Comparison of ENCODE assay signal across 8 cellular contexts in the genomic region with DNA sequence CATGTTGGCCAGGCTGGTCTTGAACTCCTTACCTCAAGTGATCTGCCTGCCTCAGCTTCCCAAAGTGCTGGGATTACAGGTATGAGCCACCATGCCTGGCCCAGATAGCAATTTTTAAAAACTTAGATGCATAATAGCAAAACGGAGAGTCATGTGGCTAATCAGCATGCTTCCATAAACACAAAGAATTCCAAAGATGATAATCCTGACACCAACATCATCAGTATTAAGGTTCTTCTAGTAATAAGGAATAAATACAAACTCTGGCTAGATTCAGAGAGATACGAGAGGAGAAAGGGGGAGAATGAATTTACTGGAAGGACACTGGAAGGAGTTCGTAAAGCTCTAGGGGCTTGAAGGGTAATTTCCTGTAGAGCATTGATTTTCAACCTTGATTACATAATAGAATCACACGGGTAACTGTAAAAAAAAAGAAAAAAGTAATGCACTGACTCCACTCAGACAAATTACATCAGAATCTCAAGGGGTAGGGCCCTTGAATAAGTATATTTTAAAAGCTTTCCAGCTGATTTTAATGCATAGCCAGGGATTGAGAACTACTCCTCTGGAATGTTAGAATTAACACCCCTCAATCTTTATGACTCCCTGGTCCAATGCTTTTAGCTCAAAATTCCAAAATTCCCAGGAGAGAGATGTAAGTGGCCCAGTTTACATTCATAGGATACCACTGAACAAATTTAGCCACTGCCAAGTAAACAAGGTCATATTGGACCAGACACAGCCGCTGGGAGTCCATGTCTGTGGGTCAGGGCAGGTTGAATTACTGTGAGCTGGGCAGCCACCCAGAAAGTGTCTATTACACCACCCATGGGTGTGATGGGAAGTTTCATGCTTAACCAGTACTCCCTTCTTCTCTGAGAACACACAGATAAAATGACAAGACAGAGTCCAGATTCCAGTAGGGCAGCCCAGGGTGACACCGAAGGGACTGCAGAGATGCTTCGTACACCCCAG.
DNase-seq lines count a peak whose midpoint lies in the region; ATAC-seq and TF ChIP-seq lines count a peak whose summit lies in the region.

No MANE protein-coding gene starts in this region.

- H3K27ac ChIP-seq in gastroesophageal sphincter: no peak overlapping the region

- peak; percentile 19 for DNase-seq in Daoy (ENCODE audit: low read depth)
- DNase-seq in NCI-H69 (lab: John Stamatoyannopoulos, UW): peak; percentile 27
- DNase-seq in renal cortical epithelial cell (ENCODE audit: low read depth): peak; percentile 77
- DNase-seq in NCI-H774 (lab: John Stamatoyannopoulos, UW): no peak
- no peak for DNase-seq in NCI-H2081 treated with DMSO at 0.1 percent for 48 hours (lab: John Stamatoyannopoulos, UW)
- DNase-seq in SHP77 (lab: John Stamatoyannopoulos, UW): no peak

- no peak for TF ChIP-seq POLR2A in gastroesophageal sphincter (IDR thresholded peaks at IDR 0.05)

- WGBS in gastroesophageal sphincter (ENCODE audit: low coverage in 1 of 2), 2 donors: 38 to 41% methylated on average over 5 to 6 of the region's 7 CpGs

- H3K4me3 ChIP-seq in gastroesophageal sphincter: no peak overlapping the region

- no peaks in the 10 kb centered on the region for H3K27me3 ChIP-seq in gastroesophageal sphincter

- peak; percentile 73 for ATAC-seq in gastroesophageal sphincter
- no peak for ATAC-seq in GM21786 (IDR thresholded peaks at IDR 0.05; ENCODE audit: unreplicated experiment)

- peaks cover 3 to 12% (median 5%) of the 10 kb centered on the region in 3 donors for H3K4me1 ChIP-seq in gastroesophageal sphincter

- TF ChIP-seq EP300 in gastroesophageal sphincter (IDR thresholded peaks at IDR 0.05): no peak

- TF ChIP-seq CTCF in gastroesophageal sphincter (IDR thresholded peaks at IDR 0.05): no peak

- no peaks in the 10 kb centered on the region for H3K9me3 ChIP-seq in gastroesophageal sphincter

- no peaks in the 10 kb centered on the region for H3K36me3 ChIP-seq in gastroesophageal sphincter

Comparison
In these comparisons a context has a peak if more than half of its experiments do, and no peak if none do; other contexts are left out.
1. DNase-seq: peak in Daoy (single experiment), NCI-H69 (single experiment) and renal cortical epithelial cell (single experiment); none in NCI-H774 (single experiment), NCI-H2081 treated with DMSO at 0.1 percent for 48 hours (single experiment) and SHP77 (0 of 2).